ENCODE assay signal across 8 cellular contexts in the genomic region with DNA sequence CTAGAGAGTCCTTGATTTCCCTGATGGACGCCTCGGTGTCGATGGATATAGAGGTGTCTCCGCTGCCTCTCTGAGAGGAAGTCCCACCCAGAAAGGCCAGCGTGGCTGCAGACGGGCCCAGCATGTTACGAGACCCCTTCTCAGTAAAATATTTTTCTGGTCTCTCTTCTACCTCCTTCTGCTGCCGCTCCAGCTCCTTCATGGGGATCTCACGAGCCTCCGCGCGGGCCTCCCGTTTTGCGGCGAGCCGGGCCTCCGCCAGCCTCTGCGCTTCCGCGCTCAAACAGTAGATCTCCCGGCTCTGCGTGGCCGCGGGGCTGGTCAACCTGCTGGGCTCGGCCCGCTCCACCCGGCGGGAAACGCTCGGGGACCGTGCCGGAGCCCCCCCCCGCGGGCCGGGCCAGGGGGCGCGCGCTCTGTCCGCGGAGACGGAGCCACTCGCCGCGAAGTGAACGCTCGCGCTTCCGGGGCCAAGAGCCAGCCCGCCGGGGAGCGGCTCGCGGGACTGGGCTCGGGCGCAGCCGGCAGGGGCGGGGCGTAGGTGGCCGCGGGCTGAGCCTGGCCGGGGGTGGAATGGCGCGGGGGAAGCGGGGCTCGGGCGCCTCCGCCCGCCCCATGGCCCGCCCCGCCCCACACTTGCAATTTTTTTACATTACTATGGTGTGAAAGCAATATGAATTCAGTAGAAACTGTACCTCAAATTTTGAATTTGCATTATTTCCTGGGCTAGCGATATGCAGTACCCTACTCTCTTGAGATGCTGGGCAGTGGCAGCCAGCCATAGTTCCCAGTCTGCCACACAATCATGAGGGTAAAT. TPM values are rescaled to one million over a fixed set of nuclear protein-coding genes. Genes with fewer than 3 reads are reported as not detected.
DNase-seq lines count a peak whose midpoint lies in the region; ATAC-seq and TF ChIP-seq lines count a peak whose summit lies in the region.

No MANE protein-coding gene starts in this region.

- peak overlapping the region; percentile 34; the same call in 1 of the 2 replicates for H3K27ac ChIP-seq in 22Rv1
- H3K27ac ChIP-seq in ectodermal cell (ENCODE audit: insufficient read depth, low read depth, low read length, poor library complexity, severe bottlenecking): no peak overlapping the region

- H3K27ac Mint-ChIP-seq in activated CD4-positive, alpha-beta memory T cell treated with anti-CD3 and anti-CD28 coated beads for 36 hours: no peak overlapping the region

- 12 to 13% methylated on average over 64 to 71 of the region's 71 CpGs for WGBS in ectodermal cell, 2 experiments

- H3K4me3 Mint-ChIP-seq in activated CD4-positive, alpha-beta memory T cell treated with anti-CD3 and anti-CD28 coated beads for 36 hours: peak overlapping the region; percentile 67

- no peaks in the 10 kb centered on the region for H3K27me3 Mint-ChIP-seq in activated CD4-positive, alpha-beta memory T cell treated with anti-CD3 and anti-CD28 coated beads for 36 hours

- H3K4me1 Mint-ChIP-seq in activated CD4-positive, alpha-beta memory T cell treated with anti-CD3 and anti-CD28 coated beads for 36 hours (ENCODE audit: low read depth): peaks cover 9% of the 10 kb centered on the region

- intact Hi-C loops in activated CD4-positive, alpha-beta memory T cell treated with anti-CD3 and anti-CD28 coated beads for 36 hours (cut with micrococcal nuclease): loop anchor here (1.0 to 5.0 kb wide), 2 partner anchors 61 to 114 kb away; a partner anchor contains a TSS

- H3K36me3 Mint-ChIP-seq in activated CD4-positive, alpha-beta memory T cell treated with anti-CD3 and anti-CD28 coated beads for 36 hours: no peaks in the 10 kb centered on the region

- no peak for TF ChIP-seq CTCF in 22Rv1 (IDR thresholded peaks at IDR 0.05)

- no peaks in the 10 kb centered on the region for H3K4me1 ChIP-seq in ectodermal cell (ENCODE audit: control insufficient read depth, insufficient read depth, low read length)

- H3K9me3 ChIP-seq in ectodermal cell (ENCODE audit: control insufficient read depth, low read length): no peaks in the 10 kb centered on the region

- H3K4me3 ChIP-seq in ectodermal cell (ENCODE audit: insufficient read depth, low read depth, low read length): peak overlapping the region; percentile 40

- H3K9me3 Mint-ChIP-seq in activated CD4-positive, alpha-beta memory T cell treated with anti-CD3 and anti-CD28 coated beads for 36 hours: peaks cover 12% of the 10 kb centered on the region

- no peaks in the 10 kb centered on the region for H3K36me3 ChIP-seq in ectodermal cell (ENCODE audit: control insufficient read depth, insufficient read depth, low read length)

- POLR2A ChIA-PET in activated CD4-positive, alpha-beta memory T cell treated with anti-CD3 and anti-CD28 coated beads for 36 hours (lab: Charles Lee): no interaction called here

- CTCF ChIA-PET in activated CD4-positive, alpha-beta memory T cell treated with anti-CD3 and anti-CD28 coated beads for 36 hours (lab: Charles Lee): no interaction called here

- H3K27me3 ChIP-seq in ectodermal cell (ENCODE audit: control insufficient read depth, insufficient read depth, low read length, poor library complexity, severe bottlenecking): peaks cover 4% of the 10 kb centered on the region

- ATAC-seq in GM18502 (IDR thresholded peaks at IDR 0.05; ENCODE audit: poor library complexity, unreplicated experiment): peak; percentile 93
- peak; percentile 63 for ATAC-seq in HG02938 (IDR thresholded peaks at IDR 0.05; ENCODE audit: unreplicated experiment)

- DNase-seq in NCI-H2171 treated with DMSO at 0.1 percent for 48 hours (lab: John Stamatoyannopoulos, UW) (peak; percentile 60), lung microvascular endothelial cell (ENCODE audit: low read depth in 2 of 2) (peak; percentile 60 to 63)
- DNase-seq in activated CD4-positive, alpha-beta memory T cell treated with anti-CD3 and anti-CD28 coated beads for 36 hours: peak; percentile 77
- DNase-seq in stimulated activated CD4-positive, alpha-beta T cell treated with anti-CD3 and anti-CD28 coated beads, TNF-alpha, amount 100 ng/mL, for 48 hours (ENCODE audit: low read depth in 3 of 3): peak; percentile 30 to 57 (median 38)

RNA-seq across cellular contexts. Expression of a gene that starts 10.2 kb away (rescaled TPM):
- under 1 TPM; 0.17 to 0.29 TPM for total RNA-seq in activated CD4-positive, alpha-beta memory T cell treated with anti-CD3 and anti-CD28 coated beads for 36 hours
- polyA plus RNA-seq in ectodermal cell (2013, experiment 1 of 4): 2.7 TPM
- 3.0 TPM for polyA plus RNA-seq in ectodermal cell (2013, experiment 2 of 4)
- polyA plus RNA-seq in ectodermal cell (2013, experiment 3 of 4): 3.2 TPM
- 2.4 TPM for polyA plus RNA-seq in ectodermal cell (2013, experiment 4 of 4)
- total RNA-seq in lung microvascular endothelial cell: 1.3 and 2.6 TPM in 2 replicates
